Comparison of ENCODE assay signal across 8 cellular contexts in genomic region chr9:85804993-85805788, GRCh38.
DNase-seq lines count a peak whose midpoint lies in the region; ATAC-seq and TF ChIP-seq lines count a peak whose summit lies in the region.
"Not testable (repeated sequence)": the region's sequence is repeated elsewhere in the genome, so short reads cannot be mapped to it uniquely, and the experiment has no call there.

No MANE protein-coding gene starts in this region.

- DNase-seq in AML-193 (lab: John Stamatoyannopoulos, UW): peak; percentile 41 to 45
- peak; percentile 56 for DNase-seq in NCI-H2227 treated with DMSO at 0.1 percent for 48 hours (lab: John Stamatoyannopoulos, UW)
- DNase-seq in activated CD4-positive, alpha-beta T cell treated with anti-CD3 and anti-CD28 coated beads for 48 hours: peak; percentile 75
- DNase-seq in coronary artery (ENCODE audit: low spot score): peak; percentile 86
- peak; percentile 93 for DNase-seq in left kidney (ENCODE audit: low read depth, low spot score)
- DNase-seq in stimulated activated CD4-positive, alpha-beta T cell treated with anti-CD3 and anti-CD28 coated beads, Interleukin-1b, Interleukin-23, amount 100 ng/mL, for 24 hours (ENCODE audit: low read depth in 4 of 4, low spot score in 1 of 4): peak; percentile 19 to 70 (median 44)

- peak overlapping the region; percentile 81 for H3K4me3 ChIP-seq in coronary artery

- peak overlapping the region; percentile 94 to 97 for H3K27ac ChIP-seq in coronary artery

- TF ChIP-seq CTCF in coronary artery (IDR thresholded peaks at IDR 0.05): not testable (repeated sequence)

- peak; percentile 75 for ATAC-seq in GM19043 (IDR thresholded peaks at IDR 0.05; ENCODE audit: low read depth, unreplicated experiment)
- peak; percentile 82 for ATAC-seq in HG03175 (IDR thresholded peaks at IDR 0.05; ENCODE audit: unreplicated experiment)

Comparison
In these comparisons a context has a peak if more than half of its experiments do, and no peak if none do; other contexts are left out.
1. Peak in every context shown above with its lines: DNase-seq, ATAC-seq, H3K4me3 ChIP-seq and H3K27ac ChIP-seq.
2. DNase-seq: peak in every context shown above with its lines; median percentile 93 in left kidney; 86 in coronary artery; 75 in activated CD4-positive, alpha-beta T cell treated with anti-CD3 and anti-CD28 coated beads for 48 hours; 56 in NCI-H2227 treated with DMSO at 0.1 percent for 48 hours; 44 in stimulated activated CD4-positive, alpha-beta T cell treated with anti-CD3 and anti-CD28 coated beads, Interleukin-1b, Interleukin-23, amount 100 ng/mL, for 24 hours; 43 in AML-193.